In genomic region chr16:25265968-25266367, GRCh38 we compare ENCODE assay signal across 32 cellular contexts. TPM values are rescaled to one million over a fixed set of nuclear protein-coding genes. Genes with fewer than 3 reads are reported as not detected.
"Had no signal": no experiment of that assay in that cellular context is flagged by ENCODE, and none has a peak within 500 bp of the region (broad histone marks: within the 10 kb centered on the region; RNA-seq: fewer than 3 reads in every experiment).

No MANE protein-coding gene starts in this region.

- H3K27ac ChIP-seq: adrenal gland, body of pancreas, esophagus muscularis mucosa, foreskin keratinocyte, gastrocnemius medialis, heart left ventricle had no signal

- H3K27ac Mint-ChIP-seq: activated CD4-positive, alpha-beta T cell treated with anti-CD3 and anti-CD28 coated beads, Interleukin-2, amount 10 ng/mL, durations not matched to agents 7 days and 5 days; activated CD8-positive, alpha-beta T cell treated with anti-CD3 and anti-CD28 coated beads for 36 hours; activated naive CD4-positive, alpha-beta T cell treated with anti-CD3 and anti-CD28 coated beads for 36 hours; activated naive CD4-positive, alpha-beta T cell treated with anti-CD3 and anti-CD28 coated beads, Interleukin-2, amount 50 U/mL, for 24 hours; activated naive CD8-positive, alpha-beta T cell treated with anti-CD3 and anti-CD28 coated beads for 36 hours; activated naive CD8-positive, alpha-beta T cell treated with anti-CD3 and anti-CD28 coated beads, Interleukin-2, amount 50 U/mL, for 24 hours; activated T-helper 17 cell treated with anti-CD3 and anti-CD28 coated beads, Interleukin-2, amount 50 U/mL, for 72 hours had no signal

- H3K27me3 Mint-ChIP-seq: activated CD4-positive, alpha-beta T cell treated with anti-CD3 and anti-CD28 coated beads, Interleukin-2, amount 10 ng/mL, durations not matched to agents 7 days and 5 days; activated CD8-positive, alpha-beta T cell treated with anti-CD3 and anti-CD28 coated beads for 36 hours; activated naive CD4-positive, alpha-beta T cell treated with anti-CD3 and anti-CD28 coated beads, Interleukin-2, amount 50 U/mL, for 24 hours; activated naive CD8-positive, alpha-beta T cell treated with anti-CD3 and anti-CD28 coated beads for 36 hours; activated naive CD8-positive, alpha-beta T cell treated with anti-CD3 and anti-CD28 coated beads, Interleukin-2, amount 50 U/mL, for 24 hours; activated T-helper 17 cell treated with anti-CD3 and anti-CD28 coated beads, Interleukin-2, amount 50 U/mL, for 72 hours; effector memory CD8-positive, alpha-beta T cell had no signal

- H3K4me3 Mint-ChIP-seq: activated CD4-positive, alpha-beta T cell treated with anti-CD3 and anti-CD28 coated beads, Interleukin-2, amount 10 ng/mL, durations not matched to agents 7 days and 5 days; activated CD8-positive, alpha-beta T cell treated with anti-CD3 and anti-CD28 coated beads for 36 hours; activated naive CD4-positive, alpha-beta T cell treated with anti-CD3 and anti-CD28 coated beads for 36 hours; activated naive CD4-positive, alpha-beta T cell treated with anti-CD3 and anti-CD28 coated beads, Interleukin-2, amount 50 U/mL, for 24 hours; activated naive CD8-positive, alpha-beta T cell treated with anti-CD3 and anti-CD28 coated beads for 36 hours; activated naive CD8-positive, alpha-beta T cell treated with anti-CD3 and anti-CD28 coated beads, Interleukin-2, amount 50 U/mL, for 24 hours; activated T-cell treated with anti-CD3 and anti-CD28 coated beads, Interleukin-2, amount 50 U/mL, for 4 hours; activated T-helper 17 cell treated with anti-CD3 and anti-CD28 coated beads, Interleukin-2, amount 50 U/mL, for 72 hours; effector memory CD8-positive, alpha-beta T cell had no signal

- H3K4me3 ChIP-seq: adrenal gland, body of pancreas, esophagus muscularis mucosa, gastrocnemius medialis, heart left ventricle had no signal

- H3K27me3 ChIP-seq: adrenal gland, body of pancreas, esophagus muscularis mucosa, foreskin keratinocyte, gastrocnemius medialis, heart left ventricle had no signal

- H3K9me3 Mint-ChIP-seq: activated CD4-positive, alpha-beta T cell treated with anti-CD3 and anti-CD28 coated beads, Interleukin-2, amount 10 ng/mL, durations not matched to agents 7 days and 5 days; activated CD8-positive, alpha-beta T cell treated with anti-CD3 and anti-CD28 coated beads for 36 hours; activated naive CD4-positive, alpha-beta T cell treated with anti-CD3 and anti-CD28 coated beads for 36 hours; activated naive CD4-positive, alpha-beta T cell treated with anti-CD3 and anti-CD28 coated beads, Interleukin-2, amount 50 U/mL, for 24 hours; activated naive CD8-positive, alpha-beta T cell treated with anti-CD3 and anti-CD28 coated beads for 36 hours; activated naive CD8-positive, alpha-beta T cell treated with anti-CD3 and anti-CD28 coated beads, Interleukin-2, amount 50 U/mL, for 24 hours; activated T-cell treated with anti-CD3 and anti-CD28 coated beads, Interleukin-2, amount 50 U/mL, for 4 hours; activated T-helper 17 cell treated with anti-CD3 and anti-CD28 coated beads, Interleukin-2, amount 50 U/mL, for 72 hours; effector memory CD8-positive, alpha-beta T cell had no signal

- H3K9me3 ChIP-seq: adrenal gland, body of pancreas, esophagus muscularis mucosa, gastrocnemius medialis, heart left ventricle had no signal

- DNase-seq: activated CD4-positive, alpha-beta T cell treated with anti-CD3 and anti-CD28 coated beads for 1 hour; activated CD4-positive, alpha-beta T cell treated with anti-CD3 and anti-CD28 coated beads for 4 hours; activated CD4-positive, alpha-beta T cell treated with anti-CD3 and anti-CD28 coated beads, Interleukin-2, amount 10 ng/mL, durations not matched to agents 7 days and 5 days; activated CD4-positive, alpha-beta T cell treated with anti-CD3 and anti-CD28 coated beads, Interleukin-2, amount 50 U/mL, for 4 hours; activated CD8-positive, alpha-beta memory T cell treated with anti-CD3 and anti-CD28 coated beads for 24 hours; activated CD8-positive, alpha-beta T cell treated with anti-CD3 and anti-CD28 coated beads for 36 hours; activated effector memory CD4-positive, alpha-beta T cell treated with Interleukin-2 at 50 U/mL for 16 hours; activated naive CD4-positive, alpha-beta T cell treated with anti-CD3 and anti-CD28 coated beads for 36 hours; activated naive CD8-positive, alpha-beta T cell treated with anti-CD3 and anti-CD28 coated beads for 36 hours; activated naive CD8-positive, alpha-beta T cell treated with anti-CD3 and anti-CD28 coated beads, Interleukin-2, amount 50 U/mL, for 24 hours; activated T-cell treated with anti-CD3 and anti-CD28 coated beads, Interleukin-2, amount 50 U/mL, for 4 hours; adrenal gland; amygdala; aorta; body of pancreas; caudate nucleus; cortex of kidney; dermis blood vessel endothelial cell; effector CD4-positive, alpha-beta T cell; effector memory CD8-positive, alpha-beta T cell; erythroblast; foreskin keratinocyte; gastrocnemius medialis; glutamatergic neuron; heart left ventricle; T-helper 2 cell had no signal

- ATAC-seq: activated CD8-positive, alpha-beta T cell treated with anti-CD3 and anti-CD28 coated beads for 36 hours; activated naive CD8-positive, alpha-beta T cell treated with anti-CD3 and anti-CD28 coated beads, Interleukin-2, amount 50 U/mL, for 24 hours; activated T-cell treated with anti-CD3 and anti-CD28 coated beads, Interleukin-2, amount 50 U/mL, for 4 hours; activated T-helper 17 cell treated with anti-CD3 and anti-CD28 coated beads, Interleukin-2, amount 50 U/mL, for 72 hours; body of pancreas; effector memory CD8-positive, alpha-beta T cell; foreskin keratinocyte; gastrocnemius medialis; heart left ventricle had no signal

- H3K4me1 ChIP-seq: adrenal gland, body of pancreas, esophagus muscularis mucosa, foreskin keratinocyte, gastrocnemius medialis, heart left ventricle had no signal

- FAIRE-seq: colon had no signal

- H3K36me3 ChIP-seq: adrenal gland had no signal

RNA-seq across cellular contexts. Expression of gene AQP8, which starts 49.2 kb away (rescaled TPM):
- total RNA-seq: activated CD4-positive, alpha-beta T cell treated with anti-CD3 and anti-CD28 coated beads, Interleukin-2, amount 10 ng/mL, durations not matched to agents 7 days and 5 days; activated CD8-positive, alpha-beta T cell treated with anti-CD3 and anti-CD28 coated beads for 36 hours; activated naive CD4-positive, alpha-beta T cell treated with anti-CD3 and anti-CD28 coated beads for 36 hours; activated naive CD8-positive, alpha-beta T cell treated with anti-CD3 and anti-CD28 coated beads for 36 hours; activated T-helper 17 cell treated with anti-CD3 and anti-CD28 coated beads, Interleukin-2, amount 50 U/mL, for 72 hours; aorta; chondrocyte; dermis blood vessel endothelial cell; foreskin keratinocyte; heart left ventricle; T-helper 1 cell treated with Interleukin-12 subunit alpha and Interleukin-12 subunit beta and Interleukin-4 antibody, amounts not matched to agents 30 ng/mL and 1 ng/mL, for 36 hours had no signal
- polyA plus RNA-seq: foreskin keratinocyte, heart left ventricle had no signal
